In the genomic region with DNA sequence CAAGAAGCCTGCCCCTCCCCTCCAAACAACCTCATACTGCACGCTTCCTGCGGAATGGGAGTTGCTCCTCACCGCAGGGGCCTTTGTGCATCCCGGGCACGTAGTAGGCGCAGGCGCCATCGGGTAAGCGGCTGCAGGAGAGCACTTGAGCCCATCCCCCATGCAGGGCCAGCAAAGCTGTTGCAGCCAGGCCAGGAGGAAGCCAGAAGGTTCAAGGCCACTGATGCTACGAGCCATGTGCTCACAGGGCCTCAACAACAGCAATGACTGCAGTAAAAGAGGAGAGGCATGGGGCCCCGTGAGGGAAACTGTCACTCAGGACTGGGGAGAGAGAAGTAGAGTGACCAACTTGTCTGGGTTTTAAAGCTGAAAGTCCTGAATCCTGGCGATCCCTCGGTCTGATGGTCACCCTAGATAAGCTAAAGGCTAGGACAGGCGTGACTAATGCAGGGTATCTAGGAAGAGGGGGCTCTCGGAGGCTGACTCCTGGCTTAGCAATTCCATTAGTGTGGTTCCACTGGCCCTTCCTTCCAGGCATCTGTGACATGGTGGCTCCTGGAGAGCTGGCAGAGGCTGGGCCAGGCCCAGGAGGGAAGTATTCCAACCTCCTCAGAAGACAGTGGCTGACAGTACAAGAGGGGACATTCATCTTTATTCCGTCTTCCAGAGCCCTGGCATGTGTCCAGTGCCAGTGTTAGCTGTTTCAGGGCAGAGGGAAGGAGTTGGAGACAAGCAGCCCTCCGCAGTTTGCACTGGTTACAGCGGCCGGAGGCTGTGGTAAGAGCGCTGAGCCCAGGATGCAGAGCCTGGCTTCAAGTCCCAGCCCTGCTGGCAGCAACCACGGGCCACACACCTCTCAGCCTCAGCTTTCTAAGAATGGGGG, we compare ENCODE assay signal across 9 cellular contexts. TPM values are rescaled to one million over a fixed set of nuclear protein-coding genes. Genes with fewer than 3 reads are reported as not detected.
DNase-seq lines count a peak whose midpoint lies in the region; ATAC-seq, FAIRE-seq and TF ChIP-seq lines count a peak whose summit lies in the region.
"Had no signal": no experiment of that assay in that cellular context is flagged by ENCODE, and none has a peak within 500 bp of the region (broad histone marks: within the 10 kb centered on the region; RNA-seq: fewer than 3 reads in every experiment).

No MANE protein-coding gene starts in this region.

- RAD21 ChIA-PET in GM12878 (lab: Charles Lee; ENCODE audit: unreplicated experiment) = no interaction called here

- POLR2A ChIA-PET in GM12878 (lab: Charles Lee) = interaction anchor here (0.6 kb wide), 1 partner anchor 825 kb away, joined by 3 read pairs; no protein-coding TSS in a partner anchor

- in situ Hi-C loops in GM12878 (cut with MboI) = no loop called here

- TF ChIP-seq RAD21 in GM12878 (IDR thresholded peaks at IDR 0.05; ENCODE audit: insufficient read depth, low read depth, low read length) = no peak

- H3K9me3 Mint-ChIP-seq in HFFc6 (no peaks in the 10 kb centered on the region), chondrocyte (ENCODE audit: low read depth) (no peaks in the 10 kb centered on the region)

- TF ChIP-seq EP300 in GM12878 (IDR thresholded peaks at IDR 0.05; ENCODE audit: borderline replicate concordance in 1 of 2, control insufficient read depth in 1 of 2, low read depth in 2 of 2, low read length in 2 of 2) (no peak), stomach (IDR thresholded peaks at IDR 0.05) (no peak)

- H3K79me1 ChIP-seq in mesendoderm (ENCODE audit: low read length) = no peaks in the 10 kb centered on the region

- H3K4me2 ChIP-seq in GM12878 (ENCODE audit: control insufficient read depth, insufficient read depth) (no peak overlapping the region), mesendoderm (ENCODE audit: low read length) (no peak overlapping the region)

- no peak for FAIRE-seq in GM12878 (lab: Jason Lieb, UNC)

- intact Hi-C loops in GM12878 (cut with micrococcal nuclease; ENCODE audit: unreplicated experiment) (no loop called here), stomach (cut with DNase I; ENCODE audit: low total_unique reads) (no loop called here)

- H3K4me1 ChIP-seq in BE2C (peaks cover 8% of the 10 kb centered on the region), GM12878 (ENCODE audit: control insufficient read depth, insufficient read depth, low read length) (no peaks in the 10 kb centered on the region), mesendoderm (ENCODE audit: control insufficient read depth, low read depth, low read length) (peaks cover 6% of the 10 kb centered on the region), stomach (peaks cover 12 to 31% (median 19%) of the 10 kb centered on the region in 4 donors)
- H3K4me1 ChIP-seq: foreskin keratinocyte had no signal

- H3K27me3 ChIP-seq in BE2C (no peaks in the 10 kb centered on the region), GM12878 (replicated peaks in 1 of 2; ENCODE audit: control insufficient read depth in 2 of 2, insufficient read depth in 2 of 2, low read length in 1 of 2) (no peaks in the 10 kb centered on the region), mesendoderm (ENCODE audit: insufficient read depth, low read length, poor library complexity) (no peaks in the 10 kb centered on the region), stomach (no peaks in the 10 kb centered on the region)

- TF ChIP-seq CTCF in BE2C (IDR thresholded peaks at IDR 0.05; ENCODE audit: low read depth, low read length) = no peak
- TF ChIP-seq CTCF in HFFc6 (IDR thresholded peaks at IDR 0.05) = no peak
- no peak for TF ChIP-seq CTCF in GM12878 (IDR thresholded peaks at IDR 0.05 in 2 of 3, conservative IDR thresholded peaks at IDR 0.05 in 1 of 3; ENCODE audit: control insufficient read depth in 2 of 3, extremely low read depth in 1 of 3, insufficient read depth in 1 of 3, low read depth in 3 of 3, low read length in 3 of 3)
- no peak for TF ChIP-seq CTCF in stomach (IDR thresholded peaks at IDR 0.05)
- TF ChIP-seq CTCF in chondrocyte (IDR thresholded peaks at IDR 0.05) = no peak

- H3K36me3 ChIP-seq in BE2C (peaks cover 14% of the 10 kb centered on the region), GM12878 (ENCODE audit: control insufficient read depth in 2 of 2, insufficient read depth in 2 of 2, low read length in 1 of 2) (peaks cover 0 to 11% of the 10 kb centered on the region in 2 experiments; a peak in 3 of 4 replicates), mesendoderm (ENCODE audit: control insufficient read depth, insufficient read depth, low read length) (peaks cover 4% of the 10 kb centered on the region), stomach (peaks cover 14 to 32% (median 25%) of the 10 kb centered on the region in 4 donors)

- no peaks in the 10 kb centered on the region for H3K79me2 ChIP-seq in GM12878 (ENCODE audit: control insufficient read depth, insufficient read depth, low read length)
- no peaks in the 10 kb centered on the region for H3K79me2 ChIP-seq in mesendoderm (ENCODE audit: control insufficient read depth, insufficient read depth, low read length)

- H2BK120ac ChIP-seq in mesendoderm (ENCODE audit: low read depth, low read length) = no peak overlapping the region

- H3K36me3 Mint-ChIP-seq in HFFc6 (ENCODE audit: low read depth) (peaks cover 15% of the 10 kb centered on the region), chondrocyte (ENCODE audit: low read depth) (peaks cover 10% of the 10 kb centered on the region)

- H3K9me3 ChIP-seq in BE2C (no peaks in the 10 kb centered on the region), GM12878 (replicated peaks; ENCODE audit: control insufficient read depth, insufficient read depth, low read length) (no peaks in the 10 kb centered on the region), stomach (no peaks in the 10 kb centered on the region)

- no peak overlapping the region for H4K5ac ChIP-seq in mesendoderm (ENCODE audit: low read length)

- H3K27me3 Mint-ChIP-seq in HFFc6 (ENCODE audit: insufficient read depth) (peaks cover 7% of the 10 kb centered on the region), chondrocyte (ENCODE audit: low read depth) (no peaks in the 10 kb centered on the region)

- H3K23ac ChIP-seq in mesendoderm (ENCODE audit: low read length) = peak overlapping the region; percentile 29

- BruUV-seq in GM12878 (replicated peaks; lab: Mats Ljungman, UMichigan) = no TSS peak

- H3K4me1 Mint-ChIP-seq in HFFc6 (ENCODE audit: low read depth) = peaks cover 27% of the 10 kb centered on the region
- peaks cover 8% of the 10 kb centered on the region for H3K4me1 Mint-ChIP-seq in chondrocyte (ENCODE audit: low read depth)

- no peak overlapping the region for H3K18ac ChIP-seq in mesendoderm (ENCODE audit: low read length)

- H3K9ac ChIP-seq in GM12878 (ENCODE audit: control insufficient read depth, insufficient read depth, low read length) (no peak overlapping the region), mesendoderm (ENCODE audit: low read length) (peak overlapping the region; percentile 26)

- no peak overlapping the region for H2BK15ac ChIP-seq in mesendoderm (replicated peaks; ENCODE audit: low read depth)

- 54% methylated on average over 21 of the region's 21 CpGs for WGBS in GM12878 (ENCODE audit: insufficient coverage, insufficient replicate concordance, low lambda C conversion rate, missing lambda C conversion rate)
- no CpG with 5 or more reads among the region's 21 CpGs for WGBS in mesendoderm (ENCODE audit: extremely low coverage, insufficient coverage, low lambda C conversion rate)
- WGBS in stomach, 5 donors = 17 to 24% (median 22%) methylated on average over 18 to 21 of the region's 21 CpGs

- H3K4ac ChIP-seq in mesendoderm (ENCODE audit: low read depth, low read length) = no peak overlapping the region

- H2AFZ ChIP-seq in GM12878 (ENCODE audit: control insufficient read depth, low read depth, low read length) = no peak overlapping the region

- TF ChIP-seq POLR2A in GM12878 (IDR thresholded peaks at IDR 0.05; ENCODE audit: low read depth, low read length) (peak; percentile 61; the same call in 1 of the 2 replicates), stomach (IDR thresholded peaks at IDR 0.05) (no peak)

- CTCF ChIA-PET in GM12878 (lab: Yijun Ruan, JAX) = interaction anchor here (0.6 to 4.2 kb wide), 3 partner anchors 16 to 186 kb away, joined by 4 to 43 read pairs (median 6); no protein-coding TSS in a partner anchor

- no peak overlapping the region for H2BK5ac ChIP-seq in mesendoderm (ENCODE audit: low read length)

- H2AK5ac ChIP-seq in mesendoderm (ENCODE audit: low read length) = no peak overlapping the region

- peak overlapping the region; percentile 62 for H3K27ac Mint-ChIP-seq in HFFc6
- H3K27ac Mint-ChIP-seq in chondrocyte (ENCODE audit: unreplicated experiment) = no peak overlapping the region

- peak; percentile 33 for DNase-seq in BE2C
- DNase-seq in HFFc6 = peak; percentile 65
- no peak for DNase-seq in GM12878 (ENCODE audit: low read depth, low spot score)
- DNase-seq in mesendoderm = peak; percentile 68
- no peak for DNase-seq in stomach
- no peak for DNase-seq in chondrocyte (ENCODE audit: low spot score)
- no peak for DNase-seq in NCI-H2171 (lab: John Stamatoyannopoulos, UW)
- no peak for DNase-seq in RPMI8226

- 0 out of 2 replicates have a peak, but pooled peaks cover 3% of the 10 kb centered on the region for H4K20me1 ChIP-seq in GM12878 (ENCODE audit: control insufficient read depth, insufficient read depth)

- H3K4me3 ChIP-seq in BE2C (ENCODE audit: low read depth, low read length) (peak overlapping the region; percentile 15; the same call in 1 of the 2 replicates), GM12878 (no peak overlapping the region), mesendoderm (ENCODE audit: low read length) (no peak overlapping the region), stomach (no peak overlapping the region)

- no peak overlapping the region for H3K56ac ChIP-seq in mesendoderm (ENCODE audit: low read length)

- no peak overlapping the region for H4K8ac ChIP-seq in mesendoderm (ENCODE audit: low read depth, low read length)

- peak overlapping the region; percentile 70 for H3K4me3 Mint-ChIP-seq in HFFc6
- H3K4me3 Mint-ChIP-seq in chondrocyte (ENCODE audit: unreplicated experiment) = no peak overlapping the region

- ATAC-seq in GM12878 = no peak

- H3K27ac ChIP-seq in GM12878 (ENCODE audit: control insufficient read depth, insufficient read depth) (no peak overlapping the region), mesendoderm (ENCODE audit: low read depth, low read length) (no peak overlapping the region), stomach (no peak overlapping the region)
- H3K27ac ChIP-seq: foreskin keratinocyte had no signal

- SMC1A ChIA-PET in GM12878 (lab: Charles Lee; ENCODE audit: uncharacterized antibody, unreplicated experiment) = interaction anchor here (2.0 kb wide), 1 partner anchor 372 kb away, joined by 7 read pairs; no protein-coding TSS in a partner anchor

RNA-seq across cellular contexts. Expression of a gene that starts 20.8 kb away (rescaled TPM):
- 94.5 TPM for polyA plus RNA-seq in BE2C (2012; ENCODE audit: insufficient read depth, insufficient read length, low read depth)
- 10 to 100 TPM; 63.6 to 75.9 (median 66.3) TPM for total RNA-seq in HFFc6 (2021; fragmentation: NEBNext Ultra II Directional; extraction: Animal tissue kit (Norgen Biotek cat#: 25700))
- 153 and 161 TPM in 2 replicates for total RNA-seq in GM12878 (2013; cell fraction: nucleolus; rRNA removed)
- total RNA-seq in GM12878 (2014; rRNA removed) (31.2 and 35.3 TPM in 2 replicates), GM12878 (2014; rRNA removed; fragmentation: Illumina TruSeq; extraction: Trizol) (28.7 and 30.1 TPM in 2 replicates), GM12878 (2021) (41.4 and 43.4 TPM in 2 replicates), stomach (10 to 100 TPM; 25.0 to 84.0 (median 42.0) TPM), chondrocyte (56.5 to 77.7 TPM (median 58.8 TPM) in 3 replicates)
- 21.3 TPM for polyA plus RNA-seq in GM12878 (2011; ENCODE audit: low read depth)
- polyA plus RNA-seq in GM12878 (2011; rRNA removed) (51.8 and 60.4 TPM in 2 replicates), GM12878 (2014; fragmentation: Illumina TruSeq; extraction: Trizol) (34.9 and 35.7 TPM in 2 replicates), GM12878 (2014; fragmentation: Nextera tagmentation; extraction: Ambion mirVana) (10 to 100 TPM; 49.2 to 59.1 TPM), GM12878 (2014; rRNA removed) (35.4 and 44.8 TPM in 2 replicates), GM12878 (2016; fragmentation: Nextera tagmentation; extraction: Ambion mirVana) (10 to 100 TPM; 59.7 to 64.5 TPM), stomach (10 to 100 TPM; 15.3 to 24.1 (median 23.0) TPM)
- 43.8 and 47.7 TPM in 2 replicates for polyA plus RNA-seq in GM12878 (2011; cell fraction: cytosol; rRNA removed)
- 63.8 and 70.5 TPM in 2 replicates for polyA plus RNA-seq in GM12878 (2011; cell fraction: nucleus; rRNA removed)
- 27.7 and 28.7 TPM in 2 replicates for polyA plus RNA-seq in GM12878 (2012)
- polyA minus RNA-seq in GM12878 (2011; rRNA and poly(A)+ RNA removed) = 62.2 and 62.3 TPM in 2 replicates
- 9.0 and 14.3 TPM in 2 replicates for polyA minus RNA-seq in GM12878 (2011; cell fraction: cytosol; rRNA and poly(A)+ RNA removed)
- 49.7 and 73.7 TPM in 2 replicates for polyA minus RNA-seq in GM12878 (2011; cell fraction: nucleus; rRNA and poly(A)+ RNA removed)
- polyA plus RNA-seq in mesendoderm (2013, experiment 1 of 2) = 28.3 TPM
- 26.9 TPM for polyA plus RNA-seq in mesendoderm (2013, experiment 2 of 2)

RNA-seq across cellular contexts. Expression of a gene that starts 35.3 kb away (rescaled TPM):
- 4.7 TPM for polyA plus RNA-seq in BE2C (2012; ENCODE audit: insufficient read depth, insufficient read length, low read depth)
- not detected for total RNA-seq in HFFc6 (2021; fragmentation: NEBNext Ultra II Directional; extraction: Animal tissue kit (Norgen Biotek cat#: 25700))
- total RNA-seq in GM12878 (2013; cell fraction: nucleolus; rRNA removed) = not detected in 2 replicates
- total RNA-seq in GM12878 (2014; rRNA removed) = not detected in 2 replicates
- total RNA-seq in GM12878 (2014; rRNA removed; fragmentation: Illumina TruSeq; extraction: Trizol) = not detected in 2 replicates
- total RNA-seq in GM12878 (2021) = not detected in 2 replicates
- not detected for polyA plus RNA-seq in GM12878 (2011; ENCODE audit: low read depth)
- polyA plus RNA-seq in GM12878 (2011; rRNA removed) = not detected in 2 replicates
- polyA plus RNA-seq in GM12878 (2011; cell fraction: cytosol; rRNA removed) = not detected in 2 replicates
- not detected in 2 replicates for polyA plus RNA-seq in GM12878 (2011; cell fraction: nucleus; rRNA removed)
- not detected in 2 replicates for polyA plus RNA-seq in GM12878 (2012)
- polyA plus RNA-seq in GM12878 (2014; fragmentation: Illumina TruSeq; extraction: Trizol) = not detected in 2 replicates
- polyA plus RNA-seq in GM12878 (2014; fragmentation: Nextera tagmentation; extraction: Ambion mirVana) = not detected
- polyA plus RNA-seq in GM12878 (2014; rRNA removed) = not detected in 2 replicates
- not detected for polyA plus RNA-seq in GM12878 (2016; fragmentation: Nextera tagmentation; extraction: Ambion mirVana)
- not detected in 2 replicates for polyA minus RNA-seq in GM12878 (2011; rRNA and poly(A)+ RNA removed)
- polyA minus RNA-seq in GM12878 (2011; cell fraction: cytosol; rRNA and poly(A)+ RNA removed) = not detected in 2 replicates
- polyA minus RNA-seq in GM12878 (2011; cell fraction: nucleus; rRNA and poly(A)+ RNA removed) = not detected in 2 replicates
- 0.37 TPM for polyA plus RNA-seq in mesendoderm (2013, experiment 1 of 2)
- 0.48 TPM for polyA plus RNA-seq in mesendoderm (2013, experiment 2 of 2)
- not detected for total RNA-seq in stomach
- 1 to 10 TPM in 1 of 3 donors, under 1 TPM in 2; 0.37 to 2.4 (median 0.40) TPM for polyA plus RNA-seq in stomach
- not detected in 3 replicates for total RNA-seq in chondrocyte
- total RNA-seq: foreskin keratinocyte had no signal
- polyA plus RNA-seq: foreskin keratinocyte had no signal

Comparison
In these comparisons a context has a peak if more than half of its experiments do, and no peak if none do; other contexts are left out.
1. DNase-seq: peak in BE2C (single experiment), HFFc6 (single experiment) and mesendoderm (single experiment); none in GM12878 (single experiment), stomach (single experiment), chondrocyte (single experiment), NCI-H2171 (single experiment) and RPMI8226 (single experiment).